In genomic region chr6:167766986-167767714, GRCh38 we compare ENCODE assay signal across 19 cellular contexts. TPM values are rescaled to one million over a fixed set of nuclear protein-coding genes. Genes with fewer than 3 reads are reported as not detected.
A peak's percentile ranks its signal among the peaks of the same experiment; 100 is the strongest.
DNase-seq lines count a peak whose midpoint lies in the region; ATAC-seq and TF ChIP-seq lines count a peak whose summit lies in the region.
"Had no signal": no experiment of that assay in that cellular context is flagged by ENCODE, and none has a peak within 500 bp of the region (broad histone marks: within the 10 kb centered on the region; RNA-seq: fewer than 3 reads in every experiment).

No MANE protein-coding gene starts in this region.

- TF ChIP-seq CTCF in right atrium auricular region (IDR thresholded peaks at IDR 0.05) (peak in 1 of 2 donors; percentile 38), heart left ventricle (IDR thresholded peaks at IDR 0.05) (peak in 3 of 12 donors; percentile 10 to 29 (median 24))

- no peak overlapping the region for H3K27ac ChIP-seq in right atrium auricular region
- no peak overlapping the region for H3K27ac ChIP-seq in heart left ventricle
- H3K27ac ChIP-seq: lower lobe of right lung, thoracic aorta had no signal

- H3K27me3 Mint-ChIP-seq in activated T-cell treated with anti-CD3 and anti-CD28 coated beads, Interleukin-2, amount 50 U/mL, for 72 hours (ENCODE audit: low read depth): peaks cover 7% of the 10 kb centered on the region

- 57 to 64% (median 58%) methylated on average over 27 to 29 of the region's 29 CpGs for WGBS in heart left ventricle, 4 donors

- no peaks in the 10 kb centered on the region for H3K9me3 Mint-ChIP-seq in activated T-cell treated with anti-CD3 and anti-CD28 coated beads, Interleukin-2, amount 50 U/mL, for 72 hours
- H3K9me3 Mint-ChIP-seq: natural killer cell treated with Interleukin-12 subunit alpha and Interleukin-12 subunit beta and Interleukin-15 and Interleukin-18, amount 100 ng/mL, for 72 hours; T-helper 2 cell treated with Interferon-gamma antibody and Interleukin-4, amounts not matched to agents 5 μg/mL and 100 μg/mL, for 36 hours had no signal

- no peaks in the 10 kb centered on the region for H3K9me3 ChIP-seq in right atrium auricular region
- H3K9me3 ChIP-seq in heart left ventricle: no peaks in the 10 kb centered on the region
- H3K9me3 ChIP-seq: lower lobe of right lung, thoracic aorta had no signal

- ATAC-seq in Right ventricle myocardium inferior (peak; percentile 77), heart left ventricle (peak; percentile 16 to 73 (median 58)), GM18498 (IDR thresholded peaks at IDR 0.05; ENCODE audit: unreplicated experiment) (no peak), GM21423 (IDR thresholded peaks at IDR 0.05; ENCODE audit: unreplicated experiment) (no peak)
- ATAC-seq in activated T-cell treated with anti-CD3 and anti-CD28 coated beads, Interleukin-2, amount 50 U/mL, for 72 hours (replicated peaks in 1 of 2): no peak
- ATAC-seq: activated CD4-positive, alpha-beta T cell treated with anti-CD3 and anti-CD28 coated beads for 36 hours; lower lobe of right lung; natural killer cell treated with Interleukin-12 subunit alpha and Interleukin-12 subunit beta and Interleukin-15 and Interleukin-18, amount 100 ng/mL, for 72 hours had no signal

- no peak for TF ChIP-seq POLR2A in heart left ventricle (IDR thresholded peaks at IDR 0.05)

- peaks cover 0 to 2% of the 10 kb centered on the region in 2 donors for H3K4me1 ChIP-seq in right atrium auricular region
- peaks cover 0 to 1% (median 0%) of the 10 kb centered on the region in 12 donors for H3K4me1 ChIP-seq in heart left ventricle
- H3K4me1 ChIP-seq: lower lobe of right lung had no signal

- no peaks in the 10 kb centered on the region for H3K36me3 ChIP-seq in right atrium auricular region
- no peaks in the 10 kb centered on the region for H3K36me3 ChIP-seq in heart left ventricle
- H3K36me3 ChIP-seq: lower lobe of right lung, thoracic aorta had no signal

- no peaks in the 10 kb centered on the region for H3K36me3 Mint-ChIP-seq in activated T-cell treated with anti-CD3 and anti-CD28 coated beads, Interleukin-2, amount 50 U/mL, for 72 hours (ENCODE audit: insufficient read depth in 2 of 2)
- H3K36me3 Mint-ChIP-seq: activated naive CD8-positive, alpha-beta T cell; natural killer cell treated with Interleukin-12 subunit alpha and Interleukin-12 subunit beta and Interleukin-15 and Interleukin-18, amount 100 ng/mL, for 72 hours had no signal

- H3K4me3 Mint-ChIP-seq in activated T-cell treated with anti-CD3 and anti-CD28 coated beads, Interleukin-2, amount 50 U/mL, for 72 hours: no peak overlapping the region
- H3K4me3 Mint-ChIP-seq: activated CD4-positive, alpha-beta T cell treated with anti-CD3 and anti-CD28 coated beads for 36 hours; activated naive CD8-positive, alpha-beta T cell; natural killer cell treated with Interleukin-12 subunit alpha and Interleukin-12 subunit beta and Interleukin-15 and Interleukin-18, amount 100 ng/mL, for 72 hours; T-helper 2 cell treated with Interferon-gamma antibody and Interleukin-4, amounts not matched to agents 5 μg/mL and 100 μg/mL, for 36 hours had no signal

- no peak overlapping the region for H3K27ac Mint-ChIP-seq in activated T-cell treated with anti-CD3 and anti-CD28 coated beads, Interleukin-2, amount 50 U/mL, for 72 hours
- H3K27ac Mint-ChIP-seq: activated CD4-positive, alpha-beta T cell treated with anti-CD3 and anti-CD28 coated beads for 36 hours; activated naive CD8-positive, alpha-beta T cell; natural killer cell treated with Interleukin-12 subunit alpha and Interleukin-12 subunit beta and Interleukin-15 and Interleukin-18, amount 100 ng/mL, for 72 hours; T-helper 2 cell treated with Interferon-gamma antibody and Interleukin-4, amounts not matched to agents 5 μg/mL and 100 μg/mL, for 36 hours had no signal

- no peaks in the 10 kb centered on the region for H3K4me1 Mint-ChIP-seq in activated T-cell treated with anti-CD3 and anti-CD28 coated beads, Interleukin-2, amount 50 U/mL, for 72 hours (ENCODE audit: low read depth)
- H3K4me1 Mint-ChIP-seq: activated CD4-positive, alpha-beta T cell treated with anti-CD3 and anti-CD28 coated beads for 36 hours had no signal

- H3K4me3 ChIP-seq in right atrium auricular region (no peak overlapping the region), heart left ventricle (no peak overlapping the region)
- H3K4me3 ChIP-seq: lower lobe of right lung, thoracic aorta had no signal

- intact Hi-C loops in Right ventricle myocardium inferior (cut with DNase I) (no loop called here), heart left ventricle (cut with DNase I) (no loop called here)

- H3K27me3 ChIP-seq in right atrium auricular region: no peaks in the 10 kb centered on the region
- peaks cover 0 to 3% (median 0%) of the 10 kb centered on the region in 9 donors for H3K27me3 ChIP-seq in heart left ventricle

- DNase-seq in Right ventricle myocardium inferior (ENCODE audit: missing footprints): no peak
- DNase-seq in right atrium auricular region (ENCODE audit: low spot score): no peak
- DNase-seq in NCI-H526 (lab: John Stamatoyannopoulos, UW): peak; percentile 50 to 84
- peak in 1 of 5 donors; percentile 50 for DNase-seq in heart left ventricle
- DNase-seq in activated gamma-delta T cell (lab: John Stamatoyannopoulos, UW): no peak
- DNase-seq in activated T-cell treated with anti-CD3 and anti-CD28 coated beads, Interleukin-2, amount 50 U/mL, for 72 hours: no peak
- DNase-seq: activated CD4-positive, alpha-beta T cell treated with anti-CD3 and anti-CD28 coated beads for 36 hours; effector CD8-positive, alpha-beta T cell; lower lobe of right lung; NCI-H226; SIG-M5; stimulated activated CD4-positive, alpha-beta T cell treated with anti-CD3 and anti-CD28 coated beads, Interleukin-2, amount 100 ng/mL, for 48 hours; stimulated activated CD8-positive, alpha-beta memory T cell treated with anti-CD3 and anti-CD28 coated beads, Interleukin-4, amount 100 ng/mL, for 48 hours had no signal

RNA-seq across cellular contexts. Expression of gene AFDN, which starts 59.6 kb away (rescaled TPM):
- total RNA-seq in Right ventricle myocardium inferior: 58.5 TPM
- 10 to 100 TPM; 51.6 to 51.8 TPM for total RNA-seq in right atrium auricular region
- total RNA-seq in heart left ventricle: 100 to 1,000 TPM in 1 of 9 donors, 10 to 100 TPM in 8; 38.0 to 100 (median 51.8) TPM
- 10 to 100 TPM; 27.6 to 31.5 TPM for polyA plus RNA-seq in heart left ventricle
- 10 to 100 TPM; 21.6 to 31.9 TPM for total RNA-seq in activated T-cell treated with anti-CD3 and anti-CD28 coated beads, Interleukin-2, amount 50 U/mL, for 72 hours

Comparison
In these comparisons a context has a peak if more than half of its experiments do, and no peak if none do; other contexts are left out.
1. ATAC-seq: peak in Right ventricle myocardium inferior (single experiment) and heart left ventricle (4 of 4); none in GM18498 (single experiment), activated T-cell treated with anti-CD3 and anti-CD28 coated beads, Interleukin-2, amount 50 U/mL, for 72 hours (0 of 2) and GM21423 (single experiment).
2. DNase-seq: peak in NCI-H526 (2 of 2); none in Right ventricle myocardium inferior (single experiment), right atrium auricular region (single experiment), activated gamma-delta T cell (single experiment) and activated T-cell treated with anti-CD3 and anti-CD28 coated beads, Interleukin-2, amount 50 U/mL, for 72 hours (0 of 2).